In genomic region chr6:108966855-108967755, GRCh38 we compare ENCODE assay signal across 8 cellular contexts.
DNase-seq lines count a peak whose midpoint lies in the region; ATAC-seq and TF ChIP-seq lines count a peak whose summit lies in the region.

No MANE protein-coding gene starts in this region.

- no peaks in the 10 kb centered on the region for H3K36me3 ChIP-seq in endodermal cell (ENCODE audit: control insufficient read depth, insufficient read depth, low read length)
- H3K36me3 ChIP-seq in uterus: no peaks in the 10 kb centered on the region

- TF ChIP-seq CTCF in endodermal cell (conservative IDR thresholded peaks at IDR 0.05): no peak
- no peak for TF ChIP-seq CTCF in omental fat pad (IDR thresholded peaks at IDR 0.05)
- TF ChIP-seq CTCF in uterus (IDR thresholded peaks at IDR 0.05): no peak

- intact Hi-C loops in uterus (cut with DNase I; ENCODE audit: low total_unique reads): no loop called here

- no peaks in the 10 kb centered on the region for H3K9me3 Mint-ChIP-seq in endodermal cell

- no peak overlapping the region for H3K4me3 Mint-ChIP-seq in endodermal cell

- no peak for TF ChIP-seq POLR2A in uterus (IDR thresholded peaks at IDR 0.05)

- DNase-seq in HT1080 (ENCODE audit: low read depth) (peak; percentile 55), SHP77 treated with DMSO at 0.1 percent for 48 hours (lab: John Stamatoyannopoulos, UW) (peak; percentile 61), endodermal cell (peak; percentile 83), omental fat pad (ENCODE audit: low spot score) (no peak), uterus (no peak), inferior parietal cortex (ENCODE audit: extremely low spot score) (no peak), NCI-H2196 treated with DMSO at 0.1 percent for 48 hours (lab: John Stamatoyannopoulos, UW; ENCODE audit: unreplicated experiment) (no peak)
- no peak for DNase-seq in activated CD4-positive, alpha-beta T cell treated with anti-CD3 and anti-CD28 coated beads, Interleukin-2, amount 50 U/mL, for 1 hour

- no peak overlapping the region for H3K27ac ChIP-seq in endodermal cell (ENCODE audit: low read depth, low read length)
- no peak overlapping the region for H3K27ac ChIP-seq in uterus

- no peak overlapping the region for H3K4me3 ChIP-seq in endodermal cell (ENCODE audit: low read length)
- H3K4me3 ChIP-seq in uterus: no peak overlapping the region

- no peak overlapping the region for H3K9ac ChIP-seq in endodermal cell (ENCODE audit: extremely low read depth, low read length, poor library complexity, severe bottlenecking)

- H3K4me1 Mint-ChIP-seq in endodermal cell: peaks cover 30% of the 10 kb centered on the region

- no peaks in the 10 kb centered on the region for H3K27me3 ChIP-seq in endodermal cell (ENCODE audit: control insufficient read depth, insufficient read depth, low read length, poor library complexity, severe bottlenecking)
- H3K27me3 ChIP-seq in uterus: no peaks in the 10 kb centered on the region

- peak; percentile 44 for ATAC-seq in omental fat pad (ENCODE audit: low FRiP score)

- peaks cover 2% of the 10 kb centered on the region for H3K36me3 Mint-ChIP-seq in endodermal cell (ENCODE audit: low read depth)

- no peaks in the 10 kb centered on the region for H3K9me3 ChIP-seq in endodermal cell (ENCODE audit: control insufficient read depth, low read length)
- H3K9me3 ChIP-seq in uterus: no peaks in the 10 kb centered on the region

- H3K27me3 Mint-ChIP-seq in endodermal cell (ENCODE audit: insufficient read depth): no peaks in the 10 kb centered on the region

- peaks cover 5% of the 10 kb centered on the region for H3K4me1 ChIP-seq in endodermal cell (ENCODE audit: control insufficient read depth, insufficient read depth, low read length)
- no peaks in the 10 kb centered on the region for H3K4me1 ChIP-seq in uterus

- 61 to 75% methylated on average over 5 to 11 of the region's 12 CpGs for WGBS in endodermal cell (ENCODE audit: insufficient coverage in 1 of 2, insufficient read length in 1 of 2), 2 experiments

- H3K27ac Mint-ChIP-seq in endodermal cell: peak overlapping the region; percentile 79

Comparison
In these comparisons a context has a peak if more than half of its experiments do, and no peak if none do; other contexts are left out.
1. DNase-seq: peak in HT1080 (single experiment), SHP77 treated with DMSO at 0.1 percent for 48 hours (single experiment) and endodermal cell (single experiment); none in omental fat pad (single experiment), uterus (0 of 2), inferior parietal cortex (single experiment), NCI-H2196 treated with DMSO at 0.1 percent for 48 hours (single experiment) and activated CD4-positive, alpha-beta T cell treated with anti-CD3 and anti-CD28 coated beads, Interleukin-2, amount 50 U/mL, for 1 hour (single experiment).